20 cellular contexts compared by ENCODE assay signal in genomic region chr15:38029741-38030140, GRCh38.
DNase-seq lines count a peak whose midpoint lies in the region; ATAC-seq and TF ChIP-seq lines count a peak whose summit lies in the region.
"Had no signal": no experiment of that assay in that cellular context is flagged by ENCODE, and none has a peak within 500 bp of the region (broad histone marks: within the 10 kb centered on the region; RNA-seq: fewer than 3 reads in every experiment).

No MANE protein-coding gene starts in this region.

- ATAC-seq in WTC11 (no peak), HG03045 (IDR thresholded peaks at IDR 0.05; ENCODE audit: unreplicated experiment) (no peak)

- H3K4me3 ChIP-seq in astrocyte of the spinal cord (ENCODE audit: low read depth, low read length), result no peak overlapping the region

- no peak overlapping the region for H3K4me3 Mint-ChIP-seq in WTC11
- H3K4me3 Mint-ChIP-seq: CD8-positive, alpha-beta memory T cell had no signal

- peaks cover 3% of the 10 kb centered on the region; the same call in 1 of the 2 replicates for H3K36me3 Mint-ChIP-seq in WTC11
- H3K36me3 Mint-ChIP-seq: CD8-positive, alpha-beta memory T cell had no signal

- CTCF ChIA-PET in WTC11 (lab: Charles Lee), result no interaction called here

- peak; percentile 28 for DNase-seq in M059J (ENCODE audit: low read depth)
- DNase-seq in astrocyte of the spinal cord (ENCODE audit: low read depth, low spot score), result peak; percentile 40
- peak; percentile 64 for DNase-seq in fibroblast of peridontal ligament (ENCODE audit: extremely low read depth)
- DNase-seq in pulmonary artery endothelial cell (ENCODE audit: low read depth, low spot score), result peak; percentile 47
- no peak for DNase-seq in NK-92 (lab: John Stamatoyannopoulos, UW; ENCODE audit: unreplicated experiment)
- DNase-seq in WTC11 (ENCODE audit: low spot score), result no peak
- DNase-seq in DMS53 treated with DMSO at 0.1 percent for 48 hours (lab: John Stamatoyannopoulos, UW; ENCODE audit: unreplicated experiment), result no peak
- DNase-seq: C1 segment of cervical spinal cord; CD8-positive, alpha-beta memory T cell; DMS53; MM.1S; NCI-H1092; NCI-H146; NCI-H2029 treated with DMSO at 0.1 percent for 48 hours; NCI-H2171 treated with DMSO at 0.1 percent for 48 hours; NCI-H446 treated with DMSO at 0.1 percent for 48 hours; NK-92 treated with Interleukin-12 subunit alpha and Interleukin-12 subunit beta, amount 100 ng/mL, for 24 hours; SHP77; SK-N-SH had no signal

- no peaks in the 10 kb centered on the region for H3K4me1 Mint-ChIP-seq in WTC11
- H3K4me1 Mint-ChIP-seq: CD8-positive, alpha-beta memory T cell had no signal

- TF ChIP-seq CTCF in astrocyte of the spinal cord (IDR thresholded peaks at IDR 0.05; ENCODE audit: low read depth, low read length), result no peak
- no peak for TF ChIP-seq CTCF in WTC11 (IDR thresholded peaks at IDR 0.05)

- H3K9me3 Mint-ChIP-seq in WTC11, result peaks cover 24% of the 10 kb centered on the region

- H3K27ac Mint-ChIP-seq in WTC11, result no peak overlapping the region

- POLR2A ChIA-PET in WTC11 (lab: Charles Lee), result no interaction called here

- no peaks in the 10 kb centered on the region for H3K27me3 Mint-ChIP-seq in WTC11 (ENCODE audit: low read depth)

- in situ Hi-C loops in astrocyte of the spinal cord (cut with HindIII; ENCODE audit: low sequenced_read_pairs), result no loop called here

TF ChIP-seq in WTC11, 78 proteins besides CTCF, POLR2A, EP300 and RAD21:
- TF ChIP-seq, protein P1, sequence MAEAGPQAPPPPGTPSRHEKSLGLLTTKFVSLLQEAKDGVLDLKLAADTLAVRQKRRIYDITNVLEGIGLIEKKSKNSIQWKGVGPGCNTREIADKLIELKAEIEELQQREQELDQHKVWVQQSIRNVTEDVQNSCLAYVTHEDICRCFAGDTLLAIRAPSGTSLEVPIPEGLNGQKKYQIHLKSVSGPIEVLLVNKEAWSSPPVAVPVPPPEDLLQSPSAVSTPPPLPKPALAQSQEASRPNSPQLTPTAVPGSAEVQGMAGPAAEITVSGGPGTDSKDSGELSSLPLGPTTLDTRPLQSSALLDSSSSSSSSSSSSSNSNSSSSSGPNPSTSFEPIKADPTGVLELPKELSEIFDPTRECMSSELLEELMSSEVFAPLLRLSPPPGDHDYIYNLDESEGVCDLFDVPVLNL (CRISPR knock-in tag; IDR thresholded peaks at IDR 0.05; ENCODE audit: borderline replicate concordance, low read depth), result no peak

Comparison
In these comparisons a context has a peak if more than half of its experiments do, and no peak if none do; other contexts are left out.
1. DNase-seq: peak in M059J (single experiment), astrocyte of the spinal cord (single experiment), fibroblast of peridontal ligament (single experiment) and pulmonary artery endothelial cell (single experiment); none in NK-92 (single experiment), WTC11 (single experiment) and DMS53 treated with DMSO at 0.1 percent for 48 hours (single experiment).